In the genomic region with DNA sequence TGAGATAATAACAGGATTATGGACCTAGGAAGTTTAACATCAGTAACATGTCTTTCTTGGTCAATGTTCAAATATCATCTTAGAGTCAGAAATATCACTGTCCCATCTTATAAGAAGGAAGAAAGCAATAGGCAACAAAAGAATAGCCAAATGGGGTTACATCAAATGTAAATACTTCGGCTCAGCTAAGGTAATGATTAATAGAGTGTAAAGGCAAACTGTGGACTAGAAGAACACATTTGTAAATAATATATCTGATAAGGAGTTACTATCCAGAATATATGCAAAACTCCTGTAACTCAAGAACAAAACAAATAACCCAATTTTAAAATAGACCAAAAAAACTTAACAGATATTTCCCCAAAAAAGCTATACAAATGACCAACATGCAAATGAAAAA, we compare ENCODE assay signal across 29 cellular contexts.
"Had no signal": no experiment of that assay in that cellular context is flagged by ENCODE, and none has a peak within 500 bp of the region (broad histone marks: within the 10 kb centered on the region; RNA-seq: fewer than 3 reads in every experiment).

No MANE protein-coding gene starts in this region.

- H3K4me2 ChIP-seq: hepatocyte, neural progenitor cell, smooth muscle cell had no signal

- H3K79me2 ChIP-seq: hepatocyte had no signal

- H3K27me3 ChIP-seq: heart right ventricle, hepatocyte, left lung, neural progenitor cell, neutrophil, ovary, sigmoid colon, tibial nerve, uterus had no signal

- H2AFZ ChIP-seq: hepatocyte, neural progenitor cell had no signal

- H3K4me3 ChIP-seq: heart right ventricle, hepatocyte, left lung, lung, neural progenitor cell, ovary, sigmoid colon, smooth muscle cell, tibial nerve, uterus had no signal

- H3K36me3 ChIP-seq: heart right ventricle, left lung, neural progenitor cell, neutrophil, ovary, sigmoid colon, tibial nerve, uterus had no signal

- ATAC-seq: heart right ventricle; left cardiac atrium; left lung; natural killer cell; right cardiac atrium; stimulated activated memory B cell treated with anti-CD40 and anti-IgM and Interleukin-4, amounts not matched to agents 10 μg/mL and 1 μg/mL and 100 μg/mL, for 72 hours; stimulated activated naive CD8-positive, alpha-beta T cell treated with anti-CD3 and anti-CD28 coated beads, Interleukin-15, amount 100 ng/mL, for 72 hours had no signal

- H3K9me3 ChIP-seq: neutrophil, ovary, sigmoid colon, uterus had no signal

- H3K4me1 ChIP-seq: heart right ventricle, left lung, neural progenitor cell, tibial nerve, uterus had no signal

- FAIRE-seq: keratinocyte had no signal

- DNase-seq: heart right ventricle; kidney glomerular epithelial cell; left cardiac atrium; left lung; mesendoderm; naive B cell; natural killer cell; nephron progenitor cell; occipital lobe; ovary; retina; right cardiac atrium; sigmoid colon; stimulated activated CD4-positive, alpha-beta T cell treated with anti-CD3 and anti-CD28 coated beads, Interleukin-1b, Interleukin-23, amount 100 ng/mL, for 48 hours; stimulated activated CD4-positive, alpha-beta T cell treated with anti-CD3 and anti-CD28 coated beads, Interleukin-2, amount 100 ng/mL, for 48 hours; stimulated activated CD4-positive, alpha-beta T cell treated with anti-CD3 and anti-CD28 coated beads, Interleukin-4, amount 100 ng/mL, for 4 hours; stimulated activated CD8-positive, alpha-beta memory T cell treated with anti-CD3 and anti-CD28 coated beads, Interleukin-4, amount 100 ng/mL, for 48 hours; stimulated activated naive CD4-positive, alpha-beta T cell treated with Interleukin-2 at 50 U/mL for 16 hours; stimulated activated naive CD8-positive, alpha-beta T cell treated with anti-CD3 and anti-CD28 coated beads, Interleukin-15, amount 100 ng/mL, for 72 hours; substantia nigra; uterus had no signal

- H3K27ac ChIP-seq: heart right ventricle, hepatocyte, left lung, neural progenitor cell, neutrophil, ovary, sigmoid colon, tibial nerve, uterus had no signal

- H3K9ac ChIP-seq: neural progenitor cell had no signal
